In the genomic region with DNA sequence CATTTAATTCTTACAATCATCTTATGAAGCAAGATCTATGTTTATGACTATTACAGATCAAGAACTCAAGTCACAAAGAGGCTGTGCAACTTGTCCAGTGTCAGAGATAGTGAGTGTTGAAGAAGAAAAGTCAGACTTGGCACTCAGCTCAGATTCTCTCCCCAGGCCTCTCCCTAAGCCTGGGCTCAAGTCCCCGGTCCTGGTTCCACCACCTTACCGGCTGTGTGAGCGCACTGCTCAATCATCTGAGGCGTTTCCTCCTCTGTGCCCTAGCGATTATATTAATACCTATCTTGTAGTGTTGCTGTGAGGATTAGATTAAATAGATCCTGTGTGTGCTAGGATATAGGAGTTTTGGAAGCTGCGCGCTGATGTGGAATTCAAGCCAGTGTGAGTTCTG, we compare ENCODE assay signal across 14 cellular contexts. TPM values are rescaled to one million over a fixed set of nuclear protein-coding genes. Genes with fewer than 3 reads are reported as not detected.
A peak's percentile ranks its signal among the peaks of the same experiment; 100 is the strongest.
DNase-seq lines count a peak whose midpoint lies in the region; ATAC-seq and TF ChIP-seq lines count a peak whose summit lies in the region.
"Had no signal": no experiment of that assay in that cellular context is flagged by ENCODE, and none has a peak within 500 bp of the region (broad histone marks: within the 10 kb centered on the region; RNA-seq: fewer than 3 reads in every experiment).

No MANE protein-coding gene starts in this region.

- peak overlapping the region; percentile 6 for H3K9ac ChIP-seq in muscle layer of colon (ENCODE audit: low read length)

- no peak overlapping the region for H3K4me3 ChIP-seq in adrenal gland
- H3K4me3 ChIP-seq in fibroblast of pulmonary artery (replicated peaks; ENCODE audit: low read depth, low read length): no peak overlapping the region
- H3K4me3 ChIP-seq in muscle layer of colon (ENCODE audit: low read depth in 1 of 2, low read length in 2 of 2): peak overlapping the region; percentile 25 to 46
- peak overlapping the region in 2 of 4 donors; percentile 5 to 16 for H3K4me3 ChIP-seq in stomach
- H3K4me3 ChIP-seq: SJSA1 had no signal

- H3K4me1 ChIP-seq in adrenal gland (replicated peaks in 1 of 2) (peaks cover 31 to 65% of the 10 kb centered on the region in 2 donors), muscle layer of colon (ENCODE audit: insufficient read depth, low read length) (peaks cover 68% of the 10 kb centered on the region), stomach (peaks cover 24 to 73% (median 32%) of the 10 kb centered on the region in 4 donors)

- TF ChIP-seq POLR2A in adrenal gland (IDR thresholded peaks at IDR 0.05) (no peak), stomach (IDR thresholded peaks at IDR 0.05) (no peak)

- peak overlapping the region in 4 of 5 donors; percentile 25 to 88 (median 55) for H3K27ac ChIP-seq in adrenal gland
- H3K27ac ChIP-seq in muscle layer of colon (ENCODE audit: low read depth, low read length): peak overlapping the region; percentile 95
- peak overlapping the region; percentile 16 to 81 (median 79) for H3K27ac ChIP-seq in stomach
- H3K27ac ChIP-seq: SJSA1 had no signal

- no peaks in the 10 kb centered on the region for H3K9me3 ChIP-seq in adrenal gland (replicated peaks in 1 of 3)
- H3K9me3 ChIP-seq in muscle layer of colon (ENCODE audit: low read length): no peaks in the 10 kb centered on the region
- no peaks in the 10 kb centered on the region for H3K9me3 ChIP-seq in stomach
- H3K9me3 ChIP-seq: SJSA1 had no signal

- DNase-seq in adrenal gland (peak in 2 of 7 donors; percentile 5 to 18), fibroblast of pulmonary artery (ENCODE audit: low read depth) (peak; percentile 33), stomach (no peak), activated gamma-delta T cell (lab: John Stamatoyannopoulos, UW) (no peak), GOT3 (lab: John Stamatoyannopoulos, UW) (no peak), GDM1 (lab: John Stamatoyannopoulos, UW) (no peak)
- DNase-seq: activated CD4-positive, alpha-beta T cell treated with anti-CD3 and anti-CD28 coated beads, Interleukin-2, amount 50 U/mL, for 4 hours; AML-193; effector memory CD4-positive, alpha-beta T cell; islet precursor cell; naive B cell had no signal

- H3K27me3 ChIP-seq in adrenal gland (no peaks in the 10 kb centered on the region), muscle layer of colon (ENCODE audit: control insufficient read depth in 1 of 2, insufficient read depth in 2 of 2, low read length in 2 of 2) (no peaks in the 10 kb centered on the region), stomach (no peaks in the 10 kb centered on the region)
- H3K27me3 ChIP-seq: SJSA1 had no signal

- no peaks in the 10 kb centered on the region for H3K36me3 ChIP-seq in adrenal gland (replicated peaks in 1 of 2)
- H3K36me3 ChIP-seq in muscle layer of colon (ENCODE audit: insufficient read depth, low read length): no peaks in the 10 kb centered on the region
- no peaks in the 10 kb centered on the region for H3K36me3 ChIP-seq in stomach
- H3K36me3 ChIP-seq: SJSA1 had no signal

- TF ChIP-seq CTCF in adrenal gland (IDR thresholded peaks at IDR 0.05) (no peak), fibroblast of pulmonary artery (IDR thresholded peaks at IDR 0.05; ENCODE audit: low read length, missing control alignments) (no peak), stomach (IDR thresholded peaks at IDR 0.05) (no peak)

- intact Hi-C loops in adrenal gland (cut with DNase I): no loop called here
- intact Hi-C loops in stomach (cut with DNase I; ENCODE audit: low total_unique reads): no loop called here

- no peak for ATAC-seq in GM21619 (IDR thresholded peaks at IDR 0.05; ENCODE audit: unreplicated experiment)

- 65 to 78% (median 72%) methylated on average over 5 to 7 of the region's 7 CpGs for WGBS in adrenal gland, 4 donors
- 32 to 54% (median 39%) methylated on average over 7 of the region's 7 CpGs for WGBS in stomach, 5 donors

- no peak for TF ChIP-seq EP300 in stomach (IDR thresholded peaks at IDR 0.05)

RNA-seq across cellular contexts. Expression of a gene that starts 38.5 kb away (rescaled TPM):
- 100 to 1,000 TPM; 238 to 341 (median 304) TPM for total RNA-seq in adrenal gland
- polyA plus RNA-seq in adrenal gland: 100 to 1,000 TPM in 2 of 3 donors, 10 to 100 TPM in 1; 46.7 to 123 (median 122) TPM
- total RNA-seq in stomach: 100 to 1,000 TPM; 145 to 682 (median 198) TPM
- 10 to 100 TPM; 18.5 to 44.9 (median 33.2) TPM for polyA plus RNA-seq in stomach

Comparison
In these comparisons a context has a peak if more than half of its experiments do, and no peak if none do; other contexts are left out.
1. H3K4me3 ChIP-seq: peak in muscle layer of colon (2 of 2); none in adrenal gland (0 of 4) and fibroblast of pulmonary artery (single experiment).
2. Peak in every context shown above with its lines, with median percentiles within 50 percentile points of each other: H3K27ac ChIP-seq.